In the genomic region with DNA sequence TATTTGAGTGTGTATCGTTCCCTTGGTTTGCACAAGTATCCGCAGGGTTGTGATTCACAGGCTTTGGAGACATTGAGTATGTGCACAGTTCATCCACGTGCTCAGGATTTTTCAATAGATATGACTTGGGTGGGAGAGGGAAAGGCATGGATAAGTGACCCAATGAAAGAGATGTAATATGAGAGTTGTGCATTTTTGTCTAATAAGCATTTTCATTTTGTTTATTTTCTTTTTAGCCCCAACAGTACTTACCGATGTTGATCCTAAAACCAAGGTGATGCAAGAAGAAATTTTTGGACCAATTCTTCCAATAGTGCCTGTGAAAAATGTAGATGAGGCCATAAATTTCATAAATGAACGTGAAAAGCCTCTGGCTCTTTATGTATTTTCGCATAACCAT, we compare ENCODE assay signal across 2 cellular contexts.
TF ChIP-seq lines count a peak whose summit lies in the region.

No MANE protein-coding gene starts in this region.

TF ChIP-seq in GM23338, 12 proteins besides CTCF, POLR2A, EP300 and RAD21:
- TF ChIP-seq, protein P1, sequence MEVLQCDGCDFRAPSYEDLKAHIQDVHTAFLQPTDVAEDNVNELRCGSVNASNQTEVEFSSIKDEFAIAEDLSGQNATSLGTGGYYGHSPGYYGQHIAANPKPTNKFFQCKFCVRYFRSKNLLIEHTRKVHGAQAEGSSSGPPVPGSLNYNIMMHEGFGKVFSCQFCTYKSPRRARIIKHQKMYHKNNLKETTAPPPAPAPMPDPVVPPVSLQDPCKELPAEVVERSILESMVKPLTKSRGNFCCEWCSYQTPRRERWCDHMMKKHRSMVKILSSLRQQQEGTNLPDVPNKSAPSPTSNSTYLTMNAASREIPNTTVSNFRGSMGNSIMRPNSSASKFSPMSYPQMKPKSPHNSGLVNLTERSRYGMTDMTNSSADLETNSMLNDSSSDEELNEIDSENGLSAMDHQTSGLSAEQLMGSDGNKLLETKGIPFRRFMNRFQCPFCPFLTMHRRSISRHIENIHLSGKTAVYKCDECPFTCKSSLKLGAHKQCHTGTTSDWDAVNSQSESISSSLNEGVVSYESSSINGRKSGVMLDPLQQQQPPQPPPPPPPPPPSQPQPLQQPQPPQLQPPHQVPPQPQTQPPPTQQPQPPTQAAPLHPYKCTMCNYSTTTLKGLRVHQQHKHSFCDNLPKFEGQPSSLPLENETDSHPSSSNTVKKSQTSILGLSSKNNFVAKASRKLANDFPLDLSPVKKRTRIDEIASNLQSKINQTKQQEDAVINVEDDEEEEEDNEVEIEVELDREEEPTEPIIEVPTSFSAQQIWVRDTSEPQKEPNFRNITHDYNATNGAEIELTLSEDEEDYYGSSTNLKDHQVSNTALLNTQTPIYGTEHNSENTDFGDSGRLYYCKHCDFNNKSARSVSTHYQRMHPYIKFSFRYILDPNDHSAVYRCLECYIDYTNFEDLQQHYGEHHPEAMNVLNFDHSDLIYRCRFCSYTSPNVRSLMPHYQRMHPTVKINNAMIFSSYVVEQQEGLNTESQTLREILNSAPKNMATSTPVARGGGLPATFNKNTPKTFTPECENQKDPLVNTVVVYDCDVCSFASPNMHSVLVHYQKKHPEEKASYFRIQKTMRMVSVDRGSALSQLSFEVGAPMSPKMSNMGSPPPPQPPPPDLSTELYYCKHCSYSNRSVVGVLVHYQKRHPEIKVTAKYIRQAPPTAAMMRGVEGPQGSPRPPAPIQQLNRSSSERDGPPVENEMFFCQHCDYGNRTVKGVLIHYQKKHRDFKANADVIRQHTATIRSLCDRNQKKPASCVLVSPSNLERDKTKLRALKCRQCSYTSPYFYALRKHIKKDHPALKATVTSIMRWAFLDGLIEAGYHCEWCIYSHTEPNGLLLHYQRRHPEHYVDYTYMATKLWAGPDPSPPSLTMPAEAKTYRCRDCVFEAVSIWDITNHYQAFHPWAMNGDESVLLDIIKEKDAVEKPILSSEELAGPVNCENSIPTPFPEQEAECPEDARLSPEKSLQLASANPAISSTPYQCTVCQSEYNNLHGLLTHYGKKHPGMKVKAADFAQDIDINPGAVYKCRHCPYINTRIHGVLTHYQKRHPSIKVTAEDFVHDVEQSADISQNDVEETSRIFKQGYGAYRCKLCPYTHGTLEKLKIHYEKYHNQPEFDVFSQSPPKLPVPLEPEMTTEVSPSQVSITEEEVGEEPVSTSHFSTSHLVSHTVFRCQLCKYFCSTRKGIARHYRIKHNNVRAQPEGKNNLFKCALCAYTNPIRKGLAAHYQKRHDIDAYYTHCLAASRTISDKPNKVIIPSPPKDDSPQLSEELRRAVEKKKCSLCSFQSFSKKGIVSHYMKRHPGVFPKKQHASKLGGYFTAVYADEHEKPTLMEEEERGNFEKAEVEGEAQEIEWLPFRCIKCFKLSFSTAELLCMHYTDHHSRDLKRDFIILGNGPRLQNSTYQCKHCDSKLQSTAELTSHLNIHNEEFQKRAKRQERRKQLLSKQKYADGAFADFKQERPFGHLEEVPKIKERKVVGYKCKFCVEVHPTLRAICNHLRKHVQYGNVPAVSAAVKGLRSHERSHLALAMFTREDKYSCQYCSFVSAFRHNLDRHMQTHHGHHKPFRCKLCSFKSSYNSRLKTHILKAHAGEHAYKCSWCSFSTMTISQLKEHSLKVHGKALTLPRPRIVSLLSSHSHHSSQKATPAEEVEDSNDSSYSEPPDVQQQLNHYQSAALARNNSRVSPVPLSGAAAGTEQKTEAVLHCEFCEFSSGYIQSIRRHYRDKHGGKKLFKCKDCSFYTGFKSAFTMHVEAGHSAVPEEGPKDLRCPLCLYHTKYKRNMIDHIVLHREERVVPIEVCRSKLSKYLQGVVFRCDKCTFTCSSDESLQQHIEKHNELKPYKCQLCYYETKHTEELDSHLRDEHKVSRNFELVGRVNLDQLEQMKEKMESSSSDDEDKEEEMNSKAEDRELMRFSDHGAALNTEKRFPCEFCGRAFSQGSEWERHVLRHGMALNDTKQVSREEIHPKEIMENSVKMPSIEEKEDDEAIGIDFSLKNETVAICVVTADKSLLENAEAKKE (CRISPR knock-in tag; IDR thresholded peaks at IDR 0.05): no peak
- TF ChIP-seq NANOG (IDR thresholded peaks at IDR 0.05; ENCODE audit: borderline replicate concordance): no peak
- no peak for TF ChIP-seq CREB1 (CRISPR knock-in tag; IDR thresholded peaks at IDR 0.05; ENCODE audit: low read depth)

TF ChIP-seq in WTC11, 78 proteins besides CTCF, POLR2A, EP300 and RAD21 (continued from another document):
- TF ChIP-seq FOXJ3 (CRISPR knock-in tag; IDR thresholded peaks at IDR 0.05; ENCODE audit: borderline replicate concordance) (no peak), MYBL2 (CRISPR knock-in tag; IDR thresholded peaks at IDR 0.05) (no peak), CREB1 (CRISPR knock-in tag; IDR thresholded peaks at IDR 0.05) (no peak), CREM (CRISPR knock-in tag; IDR thresholded peaks at IDR 0.05) (no peak), ZNF263 (CRISPR knock-in tag; IDR thresholded peaks at IDR 0.05; ENCODE audit: low read depth) (no peak)
- TF ChIP-seq, protein P2, sequence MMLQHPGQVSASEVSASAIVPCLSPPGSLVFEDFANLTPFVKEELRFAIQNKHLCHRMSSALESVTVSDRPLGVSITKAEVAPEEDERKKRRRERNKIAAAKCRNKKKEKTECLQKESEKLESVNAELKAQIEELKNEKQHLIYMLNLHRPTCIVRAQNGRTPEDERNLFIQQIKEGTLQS (CRISPR knock-in tag; conservative IDR thresholded peaks at IDR 0.05): no peak
- TF ChIP-seq, protein P3, sequence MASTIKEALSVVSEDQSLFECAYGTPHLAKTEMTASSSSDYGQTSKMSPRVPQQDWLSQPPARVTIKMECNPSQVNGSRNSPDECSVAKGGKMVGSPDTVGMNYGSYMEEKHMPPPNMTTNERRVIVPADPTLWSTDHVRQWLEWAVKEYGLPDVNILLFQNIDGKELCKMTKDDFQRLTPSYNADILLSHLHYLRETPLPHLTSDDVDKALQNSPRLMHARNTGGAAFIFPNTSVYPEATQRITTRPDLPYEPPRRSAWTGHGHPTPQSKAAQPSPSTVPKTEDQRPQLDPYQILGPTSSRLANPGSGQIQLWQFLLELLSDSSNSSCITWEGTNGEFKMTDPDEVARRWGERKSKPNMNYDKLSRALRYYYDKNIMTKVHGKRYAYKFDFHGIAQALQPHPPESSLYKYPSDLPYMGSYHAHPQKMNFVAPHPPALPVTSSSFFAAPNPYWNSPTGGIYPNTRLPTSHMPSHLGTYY (CRISPR knock-in tag; IDR thresholded peaks at IDR 0.05): no peak
